ENCODE assay signal across 14 cellular contexts in the genomic region with DNA sequence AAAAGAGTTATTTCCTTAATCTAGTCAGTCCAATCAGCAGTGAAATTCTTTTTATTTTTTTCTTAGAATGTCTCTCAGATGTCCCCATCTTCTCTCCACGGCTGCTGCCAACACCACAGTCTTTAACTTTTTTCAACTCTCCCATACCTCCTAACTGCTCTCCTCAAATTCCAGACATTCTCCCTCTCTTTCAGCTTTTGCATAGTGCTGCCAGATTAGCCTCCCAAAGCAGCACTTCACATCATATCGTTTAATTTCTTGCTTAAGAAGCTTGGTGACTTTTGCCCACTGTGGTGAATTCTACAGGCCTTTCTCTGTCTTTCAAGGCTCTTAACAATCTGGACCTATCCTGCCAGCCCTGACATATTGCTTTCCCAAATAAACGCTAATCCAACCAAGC.
"Had no signal": no experiment of that assay in that cellular context is flagged by ENCODE, and none has a peak within 500 bp of the region (broad histone marks: within the 10 kb centered on the region; RNA-seq: fewer than 3 reads in every experiment).

No MANE protein-coding gene starts in this region.

- H3K9me3 Mint-ChIP-seq: activated naive CD8-positive, alpha-beta T cell treated with anti-CD3 and anti-CD28 coated beads, Interleukin-2, amount 50 U/mL, for 24 hours; activated T-helper 1 cell treated with anti-CD3 and anti-CD28 coated beads, Interleukin-12 subunit alpha, Interleukin-12 subunit beta, Interleukin-2, Interleukin-4 antibody, amounts not matched to agents 30 ng/mL and 10 ng/mL and 1 ng/mL, durations not matched to agents 14 hours and 24 hours and 36 hours; stimulated activated effector memory CD8-positive, alpha-beta T cell treated with anti-CD3 and anti-CD28 coated beads, Interleukin-12 subunit alpha, Interleukin-12 subunit beta, amount 100 ng/mL, for 72 hours; T-cell had no signal

- H3K36me3 ChIP-seq: colonic mucosa, esophagus squamous epithelium, heart left ventricle, pancreas, thoracic aorta, upper lobe of right lung had no signal

- H3K27ac ChIP-seq: colonic mucosa, esophagus squamous epithelium, heart left ventricle, pancreas, thoracic aorta, upper lobe of right lung, VCaP had no signal

- H3K4me3 ChIP-seq: colonic mucosa, esophagus squamous epithelium, heart left ventricle, pancreas, thoracic aorta, upper lobe of right lung had no signal

- DNase-seq: activated CD4-positive, alpha-beta T cell treated with anti-CD3 and anti-CD28 coated beads for 48 hours; activated CD8-positive, alpha-beta memory T cell treated with anti-CD3 and anti-CD28 coated beads, Interleukin-2, amount 50 U/mL, for 48 hours; activated naive CD4-positive, alpha-beta T cell treated with Interleukin-2 at 50 U/mL for 16 hours; activated naive CD8-positive, alpha-beta T cell treated with anti-CD3 and anti-CD28 coated beads, Interleukin-2, amount 50 U/mL, for 24 hours; colonic mucosa; esophagus squamous epithelium; heart left ventricle; pancreas; T-cell; upper lobe of right lung had no signal

- H3K27ac Mint-ChIP-seq: activated naive CD8-positive, alpha-beta T cell treated with anti-CD3 and anti-CD28 coated beads, Interleukin-2, amount 50 U/mL, for 24 hours; activated T-helper 1 cell treated with anti-CD3 and anti-CD28 coated beads, Interleukin-12 subunit alpha, Interleukin-12 subunit beta, Interleukin-2, Interleukin-4 antibody, amounts not matched to agents 30 ng/mL and 10 ng/mL and 1 ng/mL, durations not matched to agents 14 hours and 24 hours and 36 hours; stimulated activated effector memory CD8-positive, alpha-beta T cell treated with anti-CD3 and anti-CD28 coated beads, Interleukin-12 subunit alpha, Interleukin-12 subunit beta, amount 100 ng/mL, for 72 hours; T-cell had no signal

- H3K4me1 Mint-ChIP-seq: activated naive CD8-positive, alpha-beta T cell treated with anti-CD3 and anti-CD28 coated beads, Interleukin-2, amount 50 U/mL, for 24 hours; stimulated activated effector memory CD8-positive, alpha-beta T cell treated with anti-CD3 and anti-CD28 coated beads, Interleukin-12 subunit alpha, Interleukin-12 subunit beta, amount 100 ng/mL, for 72 hours; T-cell had no signal

- H3K4me3 Mint-ChIP-seq: activated naive CD8-positive, alpha-beta T cell treated with anti-CD3 and anti-CD28 coated beads, Interleukin-2, amount 50 U/mL, for 24 hours; activated T-helper 1 cell treated with anti-CD3 and anti-CD28 coated beads, Interleukin-12 subunit alpha, Interleukin-12 subunit beta, Interleukin-2, Interleukin-4 antibody, amounts not matched to agents 30 ng/mL and 10 ng/mL and 1 ng/mL, durations not matched to agents 14 hours and 24 hours and 36 hours; stimulated activated effector memory CD8-positive, alpha-beta T cell treated with anti-CD3 and anti-CD28 coated beads, Interleukin-12 subunit alpha, Interleukin-12 subunit beta, amount 100 ng/mL, for 72 hours; T-cell had no signal

- H3K36me3 Mint-ChIP-seq: stimulated activated effector memory CD8-positive, alpha-beta T cell treated with anti-CD3 and anti-CD28 coated beads, Interleukin-12 subunit alpha, Interleukin-12 subunit beta, amount 100 ng/mL, for 72 hours had no signal

- H3K4me1 ChIP-seq: colonic mucosa, esophagus squamous epithelium, pancreas, upper lobe of right lung had no signal

- ATAC-seq: activated naive CD8-positive, alpha-beta T cell treated with anti-CD3 and anti-CD28 coated beads, Interleukin-2, amount 50 U/mL, for 24 hours; heart left ventricle; pancreas; stimulated activated effector memory CD8-positive, alpha-beta T cell treated with anti-CD3 and anti-CD28 coated beads, Interleukin-12 subunit alpha, Interleukin-12 subunit beta, amount 100 ng/mL, for 72 hours; T-cell; upper lobe of right lung had no signal

- H3K27me3 ChIP-seq: colonic mucosa, esophagus squamous epithelium, heart left ventricle, pancreas, upper lobe of right lung had no signal
